ENCODE assay signal across 8 cellular contexts in genomic region chr14:77023001-77023996, GRCh38. TPM values are rescaled to one million over a fixed set of nuclear protein-coding genes. Genes with fewer than 3 reads are reported as not detected.
DNase-seq lines count a peak whose midpoint lies in the region; ATAC-seq and TF ChIP-seq lines count a peak whose summit lies in the region.

No MANE protein-coding gene starts in this region.

- H3K9ac ChIP-seq in HUES48 (ENCODE audit: low read depth, low read length) (no peak overlapping the region), fibroblast of lung (ENCODE audit: insufficient read depth, low read length) (peak overlapping the region; percentile 11)

- peak; percentile 53 for TF ChIP-seq CTCF in AG04450 (IDR thresholded peaks at IDR 0.05; ENCODE audit: low read depth, low read length)
- no peak for TF ChIP-seq CTCF in WI38 (IDR thresholded peaks at IDR 0.05; ENCODE audit: low read depth, low read length)
- peak; percentile 13 to 42 for TF ChIP-seq CTCF in fibroblast of lung (conservative IDR thresholded peaks at IDR 0.05 in 1 of 2, IDR thresholded peaks at IDR 0.05 in 1 of 2; ENCODE audit: low read depth in 1 of 2, low read length in 2 of 2)

- peaks cover 44% of the 10 kb centered on the region for H3K79me2 ChIP-seq in fibroblast of lung (ENCODE audit: control insufficient read depth, insufficient read depth, low read length)

- H3K9me3 ChIP-seq in AG04450 (ENCODE audit: control insufficient read depth, insufficient read depth, low read length) = peaks cover 2% of the 10 kb centered on the region; the same call in 1 of the 2 replicates
- H3K9me3 ChIP-seq in HUES48 (ENCODE audit: control insufficient read depth, insufficient read depth, low read length) = no peaks in the 10 kb centered on the region
- no peaks in the 10 kb centered on the region for H3K9me3 ChIP-seq in fibroblast of lung (ENCODE audit: control insufficient read depth, insufficient read depth, low read depth, low read length)

- no peaks in the 10 kb centered on the region for H4K20me1 ChIP-seq in fibroblast of lung (ENCODE audit: control insufficient read depth, extremely low read depth, insufficient read depth, low read length)

- H3K27ac ChIP-seq in AG04450 (ENCODE audit: low read depth, low read length) (peak overlapping the region; percentile 39), HUES48 (ENCODE audit: low read depth, low read length) (peak overlapping the region; percentile 90), fibroblast of lung (ENCODE audit: insufficient read depth, low read length) (peak overlapping the region; percentile 98)

- ATAC-seq in HG03520 (IDR thresholded peaks at IDR 0.05; ENCODE audit: unreplicated experiment) = no peak

- CTCF ChIA-PET in AG04450 (lab: Charles Lee) = interaction anchor here (1.3 to 12.2 kb wide), 7 partner anchors 30 to 147 kb away, joined by 3 to 156 read pairs (median 13); no protein-coding TSS in a partner anchor

- H3K27me3 ChIP-seq in AG04450 (ENCODE audit: control insufficient read depth, insufficient read depth, low read length) (no peaks in the 10 kb centered on the region), HUES48 (ENCODE audit: control insufficient read depth, insufficient read depth, low read length) (no peaks in the 10 kb centered on the region), fibroblast of lung (ENCODE audit: control insufficient read depth, insufficient read depth, low read length) (no peaks in the 10 kb centered on the region)

- peak overlapping the region; percentile 94 for H3K4me3 ChIP-seq in AG04450 (ENCODE audit: low read depth, low read length)
- H3K4me3 ChIP-seq in HUES48 (ENCODE audit: low read depth, low read length) = peak overlapping the region; percentile 84
- peak overlapping the region; percentile 97 for H3K4me3 ChIP-seq in WI38 (ENCODE audit: low read depth, low read length)
- peak overlapping the region; percentile 38 to 99 (median 84) for H3K4me3 ChIP-seq in fibroblast of lung (replicated peaks in 1 of 4; ENCODE audit: control extremely low read depth in 1 of 4, insufficient read depth in 1 of 4, low read depth in 3 of 4, low read length in 4 of 4)

- DNase-seq in AG04450 (ENCODE audit: low read depth, low spot score) = no peak
- DNase-seq in fibroblast of lung (ENCODE audit: low read depth in 2 of 2) = peak; percentile 62 to 72
- peak; percentile 39 for DNase-seq in occipital lobe (lab: John Stamatoyannopoulos, UW)
- no peak for DNase-seq in midbrain (lab: John Stamatoyannopoulos, UW)
- no peak for DNase-seq in GDM1 (lab: John Stamatoyannopoulos, UW)

- peaks cover 30% of the 10 kb centered on the region for H3K4me1 ChIP-seq in HUES48 (ENCODE audit: control insufficient read depth, insufficient read depth, low read length)
- peaks cover 10% of the 10 kb centered on the region for H3K4me1 ChIP-seq in fibroblast of lung (ENCODE audit: control insufficient read depth, extremely low read depth, insufficient read depth, low read length)

- peak overlapping the region; percentile 92 for H3K4me2 ChIP-seq in fibroblast of lung (ENCODE audit: extremely low read depth, insufficient read depth, low read length)

- no peak overlapping the region for H2AFZ ChIP-seq in fibroblast of lung (ENCODE audit: low read length)

- POLR2A ChIA-PET in AG04450 (lab: Yijun Ruan, JAX) = interaction anchor here (0.6 to 3.1 kb wide), 5 partner anchors 11 to 224 kb away, joined by 3 to 20 read pairs (median 7); no protein-coding TSS in a partner anchor

- H3K36me3 ChIP-seq in HUES48 (ENCODE audit: control insufficient read depth, insufficient read depth, low read length) (peaks cover 13% of the 10 kb centered on the region), fibroblast of lung (ENCODE audit: control insufficient read depth, insufficient read depth, low read length) (peaks cover 12% of the 10 kb centered on the region)

RNA-seq across cellular contexts. Expression of gene IRF2BPL, which starts 5.2 kb away (rescaled TPM):
- polyA plus RNA-seq in AG04450 (2011; rRNA removed) = 17.1 and 21.8 TPM in 2 replicates
- 19.4 and 19.6 TPM in 2 replicates for polyA minus RNA-seq in AG04450 (2011; rRNA and poly(A)+ RNA removed)
- 36.0 and 45.9 TPM in 2 replicates for total RNA-seq in fibroblast of lung
- 9.8 and 13.1 TPM in 2 replicates for polyA plus RNA-seq in fibroblast of lung
- 23.8 and 31.3 TPM in 2 replicates for polyA plus RNA-seq in fibroblast of lung (2012)
- 10.8 and 15.9 TPM in 2 replicates for polyA minus RNA-seq in fibroblast of lung (ENCODE audit: low replicate concordance)
- 72.7 TPM for total RNA-seq in occipital lobe

Comparison
In these comparisons a context has a peak if more than half of its experiments do, and no peak if none do; other contexts are left out.
1. DNase-seq: peak in fibroblast of lung (2 of 2) and occipital lobe (single experiment); none in AG04450 (single experiment), midbrain (single experiment) and GDM1 (single experiment).
2. H3K27ac ChIP-seq: peak in every context shown above with its lines; median percentile 98 in fibroblast of lung; 90 in HUES48; 39 in AG04450.
3. Peak in every context shown above with its lines, with median percentiles within 50 percentile points of each other: H3K4me3 ChIP-seq.